16 cellular contexts compared by ENCODE assay signal in the genomic region with DNA sequence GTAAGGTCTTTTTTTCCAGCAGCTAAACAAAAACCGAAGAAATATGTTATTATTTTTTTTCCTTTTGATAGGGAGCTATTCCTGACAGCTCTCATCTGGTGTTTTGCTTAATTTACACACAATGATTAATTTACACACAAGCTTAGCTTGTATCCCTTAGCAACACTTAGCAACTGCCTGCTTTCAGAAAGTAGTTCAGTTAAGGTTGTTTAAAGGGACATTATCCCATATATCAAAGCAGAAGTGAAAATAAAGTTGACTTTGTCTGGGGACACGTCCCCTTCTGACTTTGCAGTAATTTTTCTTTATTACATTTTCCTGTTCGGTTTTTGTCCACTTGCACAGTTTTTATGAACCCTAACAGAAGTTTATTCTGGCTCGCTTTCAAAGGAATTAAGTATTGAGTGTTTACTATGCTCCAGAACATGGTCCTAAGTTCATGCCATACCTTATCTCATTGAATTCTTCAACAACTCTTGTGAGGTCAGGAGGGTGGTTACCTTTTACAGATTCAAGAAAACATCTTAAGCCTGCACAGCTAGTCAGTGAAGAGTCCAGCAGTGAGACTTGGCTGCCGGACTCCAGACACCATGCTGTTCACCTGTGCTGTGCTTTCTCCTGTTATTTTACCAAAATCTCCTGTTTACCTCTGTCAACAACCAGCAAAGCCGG.
"Had no signal": no experiment of that assay in that cellular context is flagged by ENCODE, and none has a peak within 500 bp of the region (broad histone marks: within the 10 kb centered on the region; RNA-seq: fewer than 3 reads in every experiment).

No MANE protein-coding gene starts in this region.

- H3K4me1 ChIP-seq: esophagus squamous epithelium, right atrium auricular region, spleen had no signal

- H3K27ac ChIP-seq: esophagus squamous epithelium, hepatocyte, right atrium auricular region, spleen had no signal

- H3K27ac Mint-ChIP-seq: activated CD4-positive, alpha-beta T cell treated with anti-CD3 and anti-CD28 coated beads, Interleukin-2, amount 10 ng/mL, durations not matched to agents 24 days and 14 days; activated CD8-positive, alpha-beta T cell treated with anti-CD3 and anti-CD28 coated beads, Interleukin-2, amount 10 ng/mL, durations not matched to agents 7 days and 5 days; activated naive CD8-positive, alpha-beta T cell; mesothelial cell of epicardium; naive B cell; stimulated activated naive CD8-positive, alpha-beta T cell treated with anti-CD3 and anti-CD28 coated beads, Interleukin-15, amount 100 ng/mL, for 72 hours had no signal

- ATAC-seq: activated CD8-positive, alpha-beta T cell treated with anti-CD3 and anti-CD28 coated beads, Interleukin-2, amount 10 ng/mL, durations not matched to agents 7 days and 5 days; stimulated activated naive CD8-positive, alpha-beta T cell treated with anti-CD3 and anti-CD28 coated beads, Interleukin-15, amount 100 ng/mL, for 72 hours had no signal

- H3K27me3 ChIP-seq: esophagus squamous epithelium, hepatocyte, right atrium auricular region, spleen had no signal

- H3K4me3 ChIP-seq: esophagus squamous epithelium, hepatocyte, right atrium auricular region, spleen had no signal

- H3K4me1 Mint-ChIP-seq: activated CD4-positive, alpha-beta T cell treated with anti-CD3 and anti-CD28 coated beads, Interleukin-2, amount 10 ng/mL, durations not matched to agents 24 days and 14 days; mesothelial cell of epicardium; naive B cell; stimulated activated naive CD8-positive, alpha-beta T cell treated with anti-CD3 and anti-CD28 coated beads, Interleukin-15, amount 100 ng/mL, for 72 hours had no signal

- H3K27me3 Mint-ChIP-seq: activated CD4-positive, alpha-beta T cell treated with anti-CD3 and anti-CD28 coated beads, Interleukin-2, amount 10 ng/mL, durations not matched to agents 24 days and 14 days; activated naive CD8-positive, alpha-beta T cell had no signal

- H3K36me3 ChIP-seq: esophagus squamous epithelium, right atrium auricular region, spleen had no signal

- H3K4me3 Mint-ChIP-seq: activated CD4-positive, alpha-beta T cell treated with anti-CD3 and anti-CD28 coated beads, Interleukin-2, amount 10 ng/mL, durations not matched to agents 24 days and 14 days; activated CD8-positive, alpha-beta T cell treated with anti-CD3 and anti-CD28 coated beads, Interleukin-2, amount 10 ng/mL, durations not matched to agents 7 days and 5 days; activated naive CD8-positive, alpha-beta T cell; mesothelial cell of epicardium; stimulated activated naive CD8-positive, alpha-beta T cell treated with anti-CD3 and anti-CD28 coated beads, Interleukin-15, amount 100 ng/mL, for 72 hours had no signal

- FAIRE-seq: endothelial cell of umbilical vein, kidney had no signal

- DNase-seq: activated CD4-positive, alpha-beta T cell treated with anti-CD3 and anti-CD28 coated beads, Interleukin-2, amount 10 ng/mL, durations not matched to agents 24 days and 14 days; activated CD4-positive, CD25-positive, alpha-beta regulatory T cell; activated CD8-positive, alpha-beta memory T cell treated with anti-CD3 and anti-CD28 coated beads, Interleukin-2, amount 50 U/mL, for 4 hours; activated CD8-positive, alpha-beta T cell treated with anti-CD3 and anti-CD28 coated beads, Interleukin-2, amount 10 ng/mL, durations not matched to agents 7 days and 5 days; activated gamma-delta T cell treated with Interleukin-2 at 50 U/mL for 16 hours; amniotic stem cell; esophagus squamous epithelium; kidney; naive B cell; spleen; stimulated activated naive CD8-positive, alpha-beta T cell treated with anti-CD3 and anti-CD28 coated beads, Interleukin-15, amount 100 ng/mL, for 72 hours had no signal
